2 cellular contexts compared by ENCODE assay signal in the genomic region with DNA sequence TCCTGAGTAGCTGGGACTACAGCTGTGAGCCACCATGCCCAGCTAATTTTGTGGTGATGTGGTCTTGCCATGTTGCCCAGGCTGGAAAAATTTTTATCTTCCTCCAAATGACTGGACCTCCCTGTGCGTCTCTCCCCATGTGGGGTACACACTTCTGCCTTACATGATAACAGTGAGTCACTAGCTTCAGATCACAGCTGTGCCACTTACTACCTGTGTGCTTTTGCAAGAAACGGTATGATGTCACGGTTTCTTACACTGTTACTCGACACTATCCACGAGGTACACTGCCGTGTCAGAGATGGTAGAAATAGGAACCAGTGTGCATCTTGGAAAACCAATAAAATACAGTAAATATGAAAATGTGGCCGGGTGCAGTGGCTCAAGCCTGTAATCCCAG.
A peak's percentile ranks its signal among the peaks of the same experiment; 100 is the strongest.
TF ChIP-seq lines count a peak whose summit lies in the region.

No MANE protein-coding gene starts in this region.

TF ChIP-seq in HepG2, 621 proteins besides CTCF, POLR2A, EP300 and RAD21:
- TF ChIP-seq, protein P1, sequence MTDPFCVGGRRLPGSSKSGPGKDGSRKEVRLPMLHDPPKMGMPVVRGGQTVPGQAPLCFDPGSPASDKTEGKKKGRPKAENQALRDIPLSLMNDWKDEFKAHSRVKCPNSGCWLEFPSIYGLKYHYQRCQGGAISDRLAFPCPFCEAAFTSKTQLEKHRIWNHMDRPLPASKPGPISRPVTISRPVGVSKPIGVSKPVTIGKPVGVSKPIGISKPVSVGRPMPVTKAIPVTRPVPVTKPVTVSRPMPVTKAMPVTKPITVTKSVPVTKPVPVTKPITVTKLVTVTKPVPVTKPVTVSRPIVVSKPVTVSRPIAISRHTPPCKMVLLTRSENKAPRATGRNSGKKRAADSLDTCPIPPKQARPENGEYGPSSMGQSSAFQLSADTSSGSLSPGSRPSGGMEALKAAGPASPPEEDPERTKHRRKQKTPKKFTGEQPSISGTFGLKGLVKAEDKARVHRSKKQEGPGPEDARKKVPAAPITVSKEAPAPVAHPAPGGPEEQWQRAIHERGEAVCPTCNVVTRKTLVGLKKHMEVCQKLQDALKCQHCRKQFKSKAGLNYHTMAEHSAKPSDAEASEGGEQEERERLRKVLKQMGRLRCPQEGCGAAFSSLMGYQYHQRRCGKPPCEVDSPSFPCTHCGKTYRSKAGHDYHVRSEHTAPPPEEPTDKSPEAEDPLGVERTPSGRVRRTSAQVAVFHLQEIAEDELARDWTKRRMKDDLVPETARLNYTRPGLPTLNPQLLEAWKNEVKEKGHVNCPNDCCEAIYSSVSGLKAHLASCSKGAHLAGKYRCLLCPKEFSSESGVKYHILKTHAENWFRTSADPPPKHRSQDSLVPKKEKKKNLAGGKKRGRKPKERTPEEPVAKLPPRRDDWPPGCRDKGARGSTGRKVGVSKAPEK (CRISPR knock-in tag; IDR thresholded peaks at IDR 0.05; ENCODE audit: borderline replicate concordance) = no peak
- TF ChIP-seq CREB1 (IDR thresholded peaks at IDR 0.05) (peak; percentile 55), CREB1 (CRISPR knock-in tag; IDR thresholded peaks at IDR 0.05) (no peak)

TF ChIP-seq in K562, 482 proteins besides CTCF, POLR2A, EP300 and RAD21:
- peak; percentile 75 for TF ChIP-seq CBFA2T3 (IDR thresholded peaks at IDR 0.05)
- TF ChIP-seq, protein P2, sequence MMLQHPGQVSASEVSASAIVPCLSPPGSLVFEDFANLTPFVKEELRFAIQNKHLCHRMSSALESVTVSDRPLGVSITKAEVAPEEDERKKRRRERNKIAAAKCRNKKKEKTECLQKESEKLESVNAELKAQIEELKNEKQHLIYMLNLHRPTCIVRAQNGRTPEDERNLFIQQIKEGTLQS (IDR thresholded peaks at IDR 0.05) = peak; percentile 54; the same call in 1 of the 2 replicates
- TF ChIP-seq, protein P2 (CRISPR knock-in tag; conservative IDR thresholded peaks at IDR 0.05) = no peak
- peak; percentile 43; the same call in 1 of the 2 replicates for TF ChIP-seq TCF3 (CRISPR knock-in tag; IDR thresholded peaks at IDR 0.05)
- no peak for TF ChIP-seq ATF1 (CRISPR knock-in tag; IDR thresholded peaks at IDR 0.05)
- no peak for TF ChIP-seq ATF1 (tag; IDR thresholded peaks at IDR 0.05)
- peak; percentile 46 for TF ChIP-seq CREM (IDR thresholded peaks at IDR 0.05; ENCODE audit: low read depth)
- TF ChIP-seq GTF2A2 (tag; IDR thresholded peaks at IDR 0.05) = no peak
- peak; percentile 22; the same call in 1 of the 2 replicates for TF ChIP-seq ARID1B (IDR thresholded peaks at IDR 0.05)
- TF ChIP-seq HNRNPLL (IDR thresholded peaks at IDR 0.05; ENCODE audit: low read depth, low read length, poor library complexity, severe bottlenecking) = no peak
- TF ChIP-seq JUND (IDR thresholded peaks at IDR 0.05; ENCODE audit: borderline replicate concordance, low read depth, low read length) = 0 out of 2 replicates have a peak, but pooled peaks have one; percentile 27
- no peak for TF ChIP-seq JUND (tag; IDR thresholded peaks at IDR 0.05; ENCODE audit: borderline replicate concordance, low read depth, low read length)
- peak; percentile 47 for TF ChIP-seq CBFA2T2 (conservative IDR thresholded peaks at IDR 0.05)
